ENCODE assay signal across 8 cellular contexts in genomic region chr10:7872041-7872442, GRCh38. TPM values are rescaled to one million over a fixed set of nuclear protein-coding genes. Genes with fewer than 3 reads are reported as not detected.
DNase-seq lines count a peak whose midpoint lies in the region; ATAC-seq and TF ChIP-seq lines count a peak whose summit lies in the region.

No MANE protein-coding gene starts in this region.

- TF ChIP-seq POLR2A in prostate gland (IDR thresholded peaks at IDR 0.05): no peak

- H3K36me3 ChIP-seq in prostate gland: no peaks in the 10 kb centered on the region

- no peaks in the 10 kb centered on the region for H3K27me3 ChIP-seq in prostate gland (replicated peaks; ENCODE audit: insufficient read depth)

- DNase-seq in D341Med (ENCODE audit: low spot score) (peak; percentile 52), HCEC 1CT (peak; percentile 15), T-helper 17 cell (no peak), fibroblast of mammary gland (ENCODE audit: low read depth) (peak; percentile 27), prostate gland (ENCODE audit: low spot score) (no peak), GM19238 (ENCODE audit: insufficient read length, low spot score) (no peak)

- H3K36me3 Mint-ChIP-seq in T-helper 17 cell (ENCODE audit: low read depth): no peaks in the 10 kb centered on the region

- intact Hi-C loops in prostate gland (cut with DNase I): loop anchor here (2.0 to 10.0 kb wide), 2 partner anchors 1337 to 1433 kb away; no protein-coding TSS in a partner anchor

- no peaks in the 10 kb centered on the region for H3K9me3 ChIP-seq in T-helper 17 cell (ENCODE audit: control insufficient read depth, low read length, poor library complexity, severe bottlenecking)
- no peaks in the 10 kb centered on the region for H3K9me3 ChIP-seq in prostate gland

- H3K27me3 Mint-ChIP-seq in T-helper 17 cell: no peaks in the 10 kb centered on the region

- TF ChIP-seq CTCF in fibroblast of mammary gland (conservative IDR thresholded peaks at IDR 0.05; ENCODE audit: control insufficient read depth, insufficient read depth, low read depth, low read length) (peak; percentile 82), prostate gland (IDR thresholded peaks at IDR 0.05) (peak; percentile 36 to 73 (median 70))

- no peak for ATAC-seq in T-helper 17 cell
- ATAC-seq in GM21717 (IDR thresholded peaks at IDR 0.05; ENCODE audit: unreplicated experiment): no peak
- ATAC-seq in GM21447 (IDR thresholded peaks at IDR 0.05; ENCODE audit: unreplicated experiment): no peak

- H3K27ac Mint-ChIP-seq in T-helper 17 cell: no peak overlapping the region

- WGBS in prostate gland: 6% methylated on average over 5 of the region's 5 CpGs

- peak overlapping the region; percentile 37 for H3K4me3 ChIP-seq in fibroblast of mammary gland (ENCODE audit: control insufficient read depth, low read depth, low read length)
- H3K4me3 ChIP-seq in prostate gland: peak overlapping the region in 1 of 2 donors; percentile 3

- H3K4me1 Mint-ChIP-seq in T-helper 17 cell: peaks cover 19% of the 10 kb centered on the region

- H3K27ac ChIP-seq in prostate gland: no peak overlapping the region

- H3K4me3 Mint-ChIP-seq in T-helper 17 cell: peak overlapping the region; percentile 52

- H3K4me1 ChIP-seq in prostate gland (replicated peaks): no peaks in the 10 kb centered on the region

RNA-seq across cellular contexts. Expression of gene TAF3, which starts 53.7 kb away (rescaled TPM):
- 10 to 100 TPM; 17.0 to 18.4 TPM for total RNA-seq in T-helper 17 cell
- total RNA-seq in prostate gland: 10 to 100 TPM in 1 of 2 donors, 1 to 10 TPM in 1; 4.4 to 20.2 TPM

Comparison
In these comparisons a context has a peak if more than half of its experiments do, and no peak if none do; other contexts are left out.
1. DNase-seq: peak in D341Med (single experiment), HCEC 1CT (single experiment) and fibroblast of mammary gland (single experiment); none in T-helper 17 cell (0 of 3), prostate gland (single experiment) and GM19238 (single experiment).